Comparison of ENCODE assay signal across 1 cellular context in genomic region chr9:95461448-95462381, GRCh38.
TF ChIP-seq lines count a peak whose summit lies in the region.

No MANE protein-coding gene starts in this region.

TF ChIP-seq in IMR-90, 13 proteins besides CTCF, POLR2A, EP300 and RAD21 (continued from another document):
- no peak for TF ChIP-seq NFE2L2 (IDR thresholded peaks at IDR 0.05; ENCODE audit: low read depth, low read length)
- TF ChIP-seq USF2 (IDR thresholded peaks at IDR 0.05; ENCODE audit: low read depth, low read length), result no peak
